ENCODE assay signal across 2 cellular contexts in the genomic region with DNA sequence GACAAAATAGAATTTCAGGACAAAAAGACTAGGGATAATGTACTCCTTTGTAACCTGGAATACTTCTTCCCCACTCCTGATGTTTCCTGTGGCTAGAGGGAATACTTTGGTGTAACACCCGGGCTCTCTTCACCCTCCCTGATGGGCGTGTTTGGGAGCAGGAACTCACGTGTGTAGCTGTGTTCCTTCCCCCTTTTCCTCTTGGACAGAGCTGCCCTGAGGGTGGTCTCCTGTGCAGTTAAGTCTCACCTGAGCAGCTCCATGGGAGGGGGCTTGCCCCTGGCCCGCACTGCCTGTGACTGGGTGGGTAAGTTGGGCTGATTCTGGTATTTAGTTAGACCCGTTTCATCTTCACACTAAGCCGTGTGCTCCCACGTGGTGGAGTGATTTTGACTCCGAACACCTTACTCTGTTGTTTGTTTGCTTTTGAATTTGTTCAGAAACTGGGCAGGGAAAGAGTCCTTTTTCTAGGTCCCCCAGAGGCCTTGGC.
TF ChIP-seq lines count a peak whose summit lies in the region.

No MANE protein-coding gene starts in this region.

TF ChIP-seq in IMR-90, 13 proteins besides CTCF, POLR2A, EP300 and RAD21 (continued from another document):
- TF ChIP-seq USF2 (IDR thresholded peaks at IDR 0.05; ENCODE audit: low read depth, low read length) (no peak), RCOR1 (IDR thresholded peaks at IDR 0.05; ENCODE audit: insufficient replicate concordance, low read length) (no peak)

TF ChIP-seq in SK-N-SH, 30 proteins besides CTCF, POLR2A, EP300 and RAD21 (continued from another document):
- no peak for TF ChIP-seq EZH2phosphoT487 (IDR thresholded peaks at IDR 0.05; ENCODE audit: borderline replicate concordance, low read depth)
- peak; percentile 53; the same call in 1 of the 2 replicates for TF ChIP-seq GABPA (IDR thresholded peaks at IDR 0.05; ENCODE audit: low read depth)
- TF ChIP-seq, protein P1, sequence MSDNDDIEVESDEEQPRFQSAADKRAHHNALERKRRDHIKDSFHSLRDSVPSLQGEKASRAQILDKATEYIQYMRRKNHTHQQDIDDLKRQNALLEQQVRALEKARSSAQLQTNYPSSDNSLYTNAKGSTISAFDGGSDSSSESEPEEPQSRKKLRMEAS (IDR thresholded peaks at IDR 0.05; ENCODE audit: low read depth): peak; percentile 62; the same call in 1 of the 2 replicates
- 0 out of 2 replicates have a peak, but pooled peaks have one; percentile 26 for TF ChIP-seq SIN3A (IDR thresholded peaks at IDR 0.05; ENCODE audit: borderline replicate concordance, low read depth, low read length)
- no peak for TF ChIP-seq RFX5 (IDR thresholded peaks at IDR 0.05; ENCODE audit: low read length)
- peak; percentile 66; the same call in 1 of the 2 replicates for TF ChIP-seq MXI1 (IDR thresholded peaks at IDR 0.05; ENCODE audit: low read depth, low read length)
- no peak for TF ChIP-seq FOSL2 (IDR thresholded peaks at IDR 0.05; ENCODE audit: borderline replicate concordance, low read depth)
- no peak; the same call in 1 of the 2 replicates for TF ChIP-seq ELF1 (IDR thresholded peaks at IDR 0.05)
- no peak for TF ChIP-seq USF2 (IDR thresholded peaks at IDR 0.05; ENCODE audit: borderline replicate concordance, low read depth, low read length)
- TF ChIP-seq TAF1 (IDR thresholded peaks at IDR 0.05; ENCODE audit: borderline replicate concordance, low read depth, low read length): peak; percentile 72; the same call in 1 of the 2 replicates
- no peak for TF ChIP-seq GATA2 (CRISPR knock-in tag; IDR thresholded peaks at IDR 0.05)
- TF ChIP-seq, protein P2, sequence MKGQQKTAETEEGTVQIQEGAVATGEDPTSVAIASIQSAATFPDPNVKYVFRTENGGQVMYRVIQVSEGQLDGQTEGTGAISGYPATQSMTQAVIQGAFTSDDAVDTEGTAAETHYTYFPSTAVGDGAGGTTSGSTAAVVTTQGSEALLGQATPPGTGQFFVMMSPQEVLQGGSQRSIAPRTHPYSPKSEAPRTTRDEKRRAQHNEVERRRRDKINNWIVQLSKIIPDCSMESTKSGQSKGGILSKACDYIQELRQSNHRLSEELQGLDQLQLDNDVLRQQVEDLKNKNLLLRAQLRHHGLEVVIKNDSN (IDR thresholded peaks at IDR 0.05; ENCODE audit: borderline replicate concordance, low read depth): no peak; the same call in 1 of the 2 replicates
- TF ChIP-seq FOXJ3 (CRISPR knock-in tag; IDR thresholded peaks at IDR 0.05): no peak
- no peak for TF ChIP-seq REST (IDR thresholded peaks at IDR 0.05; ENCODE audit: low read depth, low read length)
- TF ChIP-seq, protein P3, sequence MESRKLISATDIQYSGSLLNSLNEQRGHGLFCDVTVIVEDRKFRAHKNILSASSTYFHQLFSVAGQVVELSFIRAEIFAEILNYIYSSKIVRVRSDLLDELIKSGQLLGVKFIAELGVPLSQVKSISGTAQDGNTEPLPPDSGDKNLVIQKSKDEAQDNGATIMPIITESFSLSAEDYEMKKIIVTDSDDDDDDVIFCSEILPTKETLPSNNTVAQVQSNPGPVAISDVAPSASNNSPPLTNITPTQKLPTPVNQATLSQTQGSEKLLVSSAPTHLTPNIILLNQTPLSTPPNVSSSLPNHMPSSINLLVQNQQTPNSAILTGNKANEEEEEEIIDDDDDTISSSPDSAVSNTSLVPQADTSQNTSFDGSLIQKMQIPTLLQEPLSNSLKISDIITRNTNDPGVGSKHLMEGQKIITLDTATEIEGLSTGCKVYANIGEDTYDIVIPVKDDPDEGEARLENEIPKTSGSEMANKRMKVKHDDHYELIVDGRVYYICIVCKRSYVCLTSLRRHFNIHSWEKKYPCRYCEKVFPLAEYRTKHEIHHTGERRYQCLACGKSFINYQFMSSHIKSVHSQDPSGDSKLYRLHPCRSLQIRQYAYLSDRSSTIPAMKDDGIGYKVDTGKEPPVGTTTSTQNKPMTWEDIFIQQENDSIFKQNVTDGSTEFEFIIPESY (IDR thresholded peaks at IDR 0.05; ENCODE audit: borderline replicate concordance, low read depth): no peak
- no peak for TF ChIP-seq NRF1 (IDR thresholded peaks at IDR 0.05; ENCODE audit: low read depth, low read length)
